ENCODE assay signal across 2 cellular contexts in genomic region chr6:28384143-28384533, GRCh38.
TF ChIP-seq lines count a peak whose summit lies in the region.

No MANE protein-coding gene starts in this region.

TF ChIP-seq in HEK293, 187 proteins besides CTCF, POLR2A, EP300 and RAD21:
- TF ChIP-seq ATF2 (tag by site-specific recombination; IDR thresholded peaks at IDR 0.05; ENCODE audit: low read depth) (peak; percentile 51; the same call in 1 of the 2 replicates), ZNF660 (tag by site-specific recombination; IDR thresholded peaks at IDR 0.05) (no peak)

TF ChIP-seq in K562, 482 proteins besides CTCF, POLR2A, EP300 and RAD21:
- TF ChIP-seq HBP1 (CRISPR knock-in tag; IDR thresholded peaks at IDR 0.05) (no peak), PKNOX1 (IDR thresholded peaks at IDR 0.05) (peak; percentile 25), FOS (IDR thresholded peaks at IDR 0.05; ENCODE audit: extremely low read depth, insufficient read length) (no peak), U2AF2 (optimal IDR thresholded peaks at IDR 0.05; ENCODE audit: low read depth, low read length) (no peak), RFX1 (IDR thresholded peaks at IDR 0.05) (no peak), CEBPB (tag; IDR thresholded peaks at IDR 0.05) (0 out of 2 replicates have a peak, but pooled peaks have one; percentile 25), IRF9 (tag; IDR thresholded peaks at IDR 0.05) (no peak), ATF7 (IDR thresholded peaks at IDR 0.05) (peak; percentile 69), ZNF165 (CRISPR knock-in tag; IDR thresholded peaks at IDR 0.05; ENCODE audit: borderline replicate concordance) (no peak), MYNN (IDR thresholded peaks at IDR 0.05) (no peak), MYNN (CRISPR knock-in tag; IDR thresholded peaks at IDR 0.05) (no peak), KAT8 (IDR thresholded peaks at IDR 0.05; ENCODE audit: low read depth) (no peak), BMI1 (IDR thresholded peaks at IDR 0.05; ENCODE audit: low read length) (no peak), ZNF316 (IDR thresholded peaks at IDR 0.05) (peak; percentile 39; the same call in 1 of the 2 replicates), ZNF592 (IDR thresholded peaks at IDR 0.05) (no peak), TAF9B (IDR thresholded peaks at IDR 0.05; ENCODE audit: partially characterized antibody) (no peak), XRCC4 (IDR thresholded peaks at IDR 0.05; ENCODE audit: extremely low read depth, insufficient read depth, insufficient read length) (no peak), FOXJ3 (CRISPR knock-in tag; IDR thresholded peaks at IDR 0.05) (no peak), KLF13 (tag; IDR thresholded peaks at IDR 0.05; ENCODE audit: borderline replicate concordance, low read depth) (no peak), ESRRB (CRISPR knock-in tag; IDR thresholded peaks at IDR 0.05; ENCODE audit: borderline replicate concordance) (no peak), CREBBP (IDR thresholded peaks at IDR 0.05; ENCODE audit: low read depth, low read length) (no peak), HIVEP1 (CRISPR knock-in tag; IDR thresholded peaks at IDR 0.05) (no peak), NONO (IDR thresholded peaks at IDR 0.05; ENCODE audit: low read depth in 2 of 2, low read length in 1 of 2) (no peak), PRDM10 (IDR thresholded peaks at IDR 0.05; ENCODE audit: partially characterized antibody) (no peak), HMGN3 (IDR thresholded peaks at IDR 0.05; ENCODE audit: borderline replicate concordance, extremely low read depth, insufficient read length, low read depth, low read length) (no peak), POLR2H (tag; IDR thresholded peaks at IDR 0.05; ENCODE audit: low read depth) (no peak), TEAD1 (CRISPR knock-in tag; IDR thresholded peaks at IDR 0.05) (0 out of 4 replicates have a peak, but pooled peaks of 1 of the 2 experiments have one; percentile 3), GTF2E2 (tag; IDR thresholded peaks at IDR 0.05) (no peak), SUPT5H (IDR thresholded peaks at IDR 0.05) (no peak), PHF8 (IDR thresholded peaks at IDR 0.05; ENCODE audit: borderline replicate concordance, low read length) (no peak), ZC3H8 (IDR thresholded peaks at IDR 0.05) (no peak), CGGBP1 (CRISPR knock-in tag; IDR thresholded peaks at IDR 0.05) (no peak), TCF7L2 (IDR thresholded peaks at IDR 0.05; ENCODE audit: low read depth, low read length) (no peak), CREB3L1 (IDR thresholded peaks at IDR 0.05; ENCODE audit: borderline replicate concordance, low read depth) (no peak), TRIM24 (IDR thresholded peaks at IDR 0.05) (no peak), ZNF3 (CRISPR knock-in tag; IDR thresholded peaks at IDR 0.05) (no peak), ATF3 (IDR thresholded peaks at IDR 0.05) (peak; percentile 89), ATF3 (CRISPR knock-in tag; conservative IDR thresholded peaks at IDR 0.05) (no peak), E4F1 (CRISPR knock-in tag; IDR thresholded peaks at IDR 0.05; ENCODE audit: borderline replicate concordance) (no peak), CEBPG (CRISPR knock-in tag; IDR thresholded peaks at IDR 0.05) (no peak), CEBPG (tag; conservative IDR thresholded peaks at IDR 0.05 in 1 of 2, IDR thresholded peaks at IDR 0.05 in 1 of 2) (peak; percentile 32 to 63; a peak in 2 of 4 replicates), CC2D1A (IDR thresholded peaks at IDR 0.05) (no peak), ZNF785 (CRISPR knock-in tag; IDR thresholded peaks at IDR 0.05) (no peak), ARID3A (IDR thresholded peaks at IDR 0.05; ENCODE audit: borderline replicate concordance, low read depth, low read length) (no peak)
